In the genomic region with DNA sequence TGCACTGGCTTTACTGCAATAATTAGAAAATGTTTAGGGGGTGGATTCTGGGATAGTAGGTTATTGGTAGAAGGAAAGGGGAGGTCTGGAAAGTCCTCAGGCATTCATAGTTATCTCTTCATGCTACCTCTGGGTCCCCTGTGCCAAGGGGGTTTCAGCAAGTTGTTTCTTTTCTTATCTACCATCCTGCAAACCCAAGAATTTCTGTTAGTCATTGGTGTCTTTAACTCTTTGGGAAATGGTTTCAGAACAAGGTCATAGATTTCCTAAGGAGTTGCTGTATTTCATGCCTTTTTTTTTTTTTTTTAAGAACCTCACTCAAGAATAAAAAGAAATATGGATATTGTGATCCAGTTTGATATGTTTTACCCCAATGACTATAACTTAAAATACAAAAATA, we compare ENCODE assay signal across 9 cellular contexts.
"Had no signal": no experiment of that assay in that cellular context is flagged by ENCODE, and none has a peak within 500 bp of the region (broad histone marks: within the 10 kb centered on the region; RNA-seq: fewer than 3 reads in every experiment).

No MANE protein-coding gene starts in this region.

- DNase-seq: GM23248, GOT3, H7, HFFc6, KBM-7 had no signal

- H3K9ac ChIP-seq: GM23248 had no signal

- H3K27me3 Mint-ChIP-seq: IgD-negative memory B cell had no signal

- H3K4me3 ChIP-seq: GM23248, HAP-1 had no signal

- H3K4me3 Mint-ChIP-seq: HFFc6, IgD-negative memory B cell had no signal

- H3K4me1 ChIP-seq: HAP-1 had no signal

- H3K36me3 ChIP-seq: HAP-1 had no signal

- H2AFZ ChIP-seq: GM23248 had no signal

- H3K9me3 ChIP-seq: HAP-1 had no signal

- H3K27ac Mint-ChIP-seq: HFFc6, IgD-negative memory B cell had no signal

- ATAC-seq: HCT116 had no signal

- FAIRE-seq: HTR-8/SVneo had no signal

- H3K9me3 Mint-ChIP-seq: HFFc6, IgD-negative memory B cell had no signal

- H3K27ac ChIP-seq: GM23248 had no signal
